ENCODE assay signal across 18 cellular contexts in genomic region chr1:160377585-160378206, GRCh38. TPM values are rescaled to one million over a fixed set of nuclear protein-coding genes. Genes with fewer than 3 reads are reported as not detected.
A peak's percentile ranks its signal among the peaks of the same experiment; 100 is the strongest.
DNase-seq lines count a peak whose midpoint lies in the region; ATAC-seq, FAIRE-seq and TF ChIP-seq lines count a peak whose summit lies in the region.
"Had no signal": no experiment of that assay in that cellular context is flagged by ENCODE, and none has a peak within 500 bp of the region (broad histone marks: within the 10 kb centered on the region; RNA-seq: fewer than 3 reads in every experiment).

No MANE protein-coding gene starts in this region.

- no peak overlapping the region for H3K27ac ChIP-seq in GM23248
- no peak overlapping the region for H3K27ac ChIP-seq in astrocyte (ENCODE audit: low read depth, low read length)
- H3K27ac ChIP-seq in OCI-LY7 (ENCODE audit: low read depth, low read length, poor library complexity, severe bottlenecking): no peak overlapping the region
- H3K27ac ChIP-seq: adrenal gland had no signal

- no TSS peak for BruUV-seq in OCI-LY7 (replicated peaks; lab: Mats Ljungman, UMichigan)

- H3K4me1 ChIP-seq in GM23248 (ENCODE audit: insufficient read depth): peaks cover 23% of the 10 kb centered on the region
- peaks cover 19% of the 10 kb centered on the region for H3K4me1 ChIP-seq in astrocyte (ENCODE audit: insufficient read depth, low read length)
- peaks cover 21% of the 10 kb centered on the region for H3K4me1 ChIP-seq in OCI-LY7 (ENCODE audit: insufficient read depth, low read length, poor library complexity, severe bottlenecking)

- FAIRE-seq in astrocyte (lab: Jason Lieb, UNC): peak; percentile 20
- FAIRE-seq: HepG2 had no signal

- H3K4me3 Mint-ChIP-seq in astrocyte (ENCODE audit: unreplicated experiment) (no peak overlapping the region), glutamatergic neuron (ENCODE audit: unreplicated experiment) (no peak overlapping the region)
- no peak overlapping the region for H3K4me3 Mint-ChIP-seq in activated T-helper 17 cell treated with anti-CD3 and anti-CD28 coated beads, Interleukin-2, amount 50 U/mL, for 72 hours
- H3K4me3 Mint-ChIP-seq: CD14-positive monocyte; stimulated activated naive CD8-positive, alpha-beta T cell treated with anti-CD3 and anti-CD28 coated beads, Interleukin-15, Interleukin-2, amounts not matched to agents 100 ng/mL and 50 ng/mL, for 24 hours had no signal

- in situ Hi-C loops in GM23248 (cut with MboI): no loop called here

- no peak overlapping the region for H2AFZ ChIP-seq in GM23248
- H2AFZ ChIP-seq in astrocyte (ENCODE audit: low read depth, low read length): no peak overlapping the region
- H2AFZ ChIP-seq in OCI-LY7 (ENCODE audit: low read length): no peak overlapping the region

- POLR2A ChIA-PET in OCI-LY7 (lab: Charles Lee): interaction anchor here (0.6 to 1.1 kb wide), 5 partner anchors 19 to 428 kb away, joined by 3 read pairs; partner anchors contain the start of gene DCAF8

- H3K27me3 ChIP-seq in GM23248 (replicated peaks; ENCODE audit: insufficient read depth) (no peaks in the 10 kb centered on the region), astrocyte (ENCODE audit: insufficient read depth, low read length) (no peaks in the 10 kb centered on the region)
- H3K27me3 ChIP-seq: adrenal gland had no signal

- H3K36me3 Mint-ChIP-seq in astrocyte (ENCODE audit: low read depth, unreplicated experiment) (no peaks in the 10 kb centered on the region), glutamatergic neuron (ENCODE audit: unreplicated experiment) (no peaks in the 10 kb centered on the region)
- H3K36me3 Mint-ChIP-seq in activated T-helper 17 cell treated with anti-CD3 and anti-CD28 coated beads, Interleukin-2, amount 50 U/mL, for 72 hours (ENCODE audit: low read depth): no peaks in the 10 kb centered on the region
- H3K36me3 Mint-ChIP-seq: CD14-positive monocyte had no signal

- intact Hi-C loops in OCI-LY7 (cut with micrococcal nuclease; ENCODE audit: unreplicated experiment): no loop called here

- CTCF ChIA-PET in OCI-LY7 (lab: Charles Lee; ENCODE audit: unreplicated experiment): interaction anchor here (0.9 to 2.0 kb wide), 4 partner anchors 25 to 277 kb away, joined by 3 to 8 read pairs (median 5); no protein-coding TSS in a partner anchor

- H3K27me3 Mint-ChIP-seq in astrocyte (ENCODE audit: low read depth, unreplicated experiment) (peaks cover 6% of the 10 kb centered on the region), glutamatergic neuron (ENCODE audit: unreplicated experiment) (peaks cover 28% of the 10 kb centered on the region)
- H3K27me3 Mint-ChIP-seq in activated T-helper 17 cell treated with anti-CD3 and anti-CD28 coated beads, Interleukin-2, amount 50 U/mL, for 72 hours: no peaks in the 10 kb centered on the region
- H3K27me3 Mint-ChIP-seq: stimulated activated naive CD8-positive, alpha-beta T cell treated with anti-CD3 and anti-CD28 coated beads, Interleukin-15, Interleukin-2, amounts not matched to agents 100 ng/mL and 50 ng/mL, for 24 hours had no signal

- TF ChIP-seq CTCF in astrocyte (IDR thresholded peaks at IDR 0.05; ENCODE audit: insufficient read depth, low read depth, low read length): no peak
- no peak for TF ChIP-seq CTCF in glutamatergic neuron (IDR thresholded peaks at IDR 0.05; ENCODE audit: partially characterized antibody, unreplicated experiment)
- TF ChIP-seq CTCF in OCI-LY7 (conservative IDR thresholded peaks at IDR 0.05; ENCODE audit: low read length): no peak

- H3K9me3 Mint-ChIP-seq in astrocyte (ENCODE audit: unreplicated experiment): no peaks in the 10 kb centered on the region
- H3K9me3 Mint-ChIP-seq in glutamatergic neuron (ENCODE audit: unreplicated experiment): peaks cover 36% of the 10 kb centered on the region
- no peaks in the 10 kb centered on the region for H3K9me3 Mint-ChIP-seq in activated T-helper 17 cell treated with anti-CD3 and anti-CD28 coated beads, Interleukin-2, amount 50 U/mL, for 72 hours
- H3K9me3 Mint-ChIP-seq: CD14-positive monocyte; stimulated activated naive CD8-positive, alpha-beta T cell treated with anti-CD3 and anti-CD28 coated beads, Interleukin-15, Interleukin-2, amounts not matched to agents 100 ng/mL and 50 ng/mL, for 24 hours had no signal

- H3K4me1 Mint-ChIP-seq in astrocyte (ENCODE audit: low read depth, unreplicated experiment): peaks cover 35% of the 10 kb centered on the region
- peaks cover 37% of the 10 kb centered on the region for H3K4me1 Mint-ChIP-seq in glutamatergic neuron (ENCODE audit: low read depth, unreplicated experiment)
- H3K4me1 Mint-ChIP-seq in activated T-helper 17 cell treated with anti-CD3 and anti-CD28 coated beads, Interleukin-2, amount 50 U/mL, for 72 hours: peaks cover 5% of the 10 kb centered on the region

- WGBS in GM23248 (ENCODE audit: low coverage in 1 of 2, low lambda C conversion rate in 2 of 2, missing lambda C conversion rate in 2 of 2), 2 experiments: 25 to 34% methylated on average over 7 of the region's 7 CpGs

- no peak overlapping the region for H3K9ac ChIP-seq in GM23248
- no peak overlapping the region for H3K9ac ChIP-seq in astrocyte (ENCODE audit: low read length)

- no peaks in the 10 kb centered on the region for H3K36me3 ChIP-seq in GM23248 (ENCODE audit: low read depth)
- no peaks in the 10 kb centered on the region for H3K36me3 ChIP-seq in astrocyte (ENCODE audit: insufficient read depth, low read length)
- no peaks in the 10 kb centered on the region for H3K36me3 ChIP-seq in OCI-LY7 (ENCODE audit: insufficient read depth, low read length)
- H3K36me3 ChIP-seq: adrenal gland had no signal

- DNase-seq in GM23248 (peak; percentile 90), astrocyte (ENCODE audit: low read depth) (peak; percentile 54), glutamatergic neuron (no peak), stromal cell of bone marrow (ENCODE audit: low read depth) (peak; percentile 53), OCI-LY7 (ENCODE audit: low spot score) (no peak), occipital lobe (lab: John Stamatoyannopoulos, UW) (no peak)
- DNase-seq: DND-41, MV-4-11, NCI-H2081, NCI-H774, posterior cingulate gyrus had no signal

- peaks cover 12% of the 10 kb centered on the region for H3F3A ChIP-seq in GM23248 (ENCODE audit: insufficient read depth)

- no peak for ATAC-seq in activated T-helper 17 cell treated with anti-CD3 and anti-CD28 coated beads, Interleukin-2, amount 50 U/mL, for 72 hours (replicated peaks)
- ATAC-seq: HCT116, HepG2 had no signal

- H3K4me3 ChIP-seq in GM23248 (0 out of 2 replicates have a peak overlapping the region, but pooled peaks have one; percentile 13), astrocyte (ENCODE audit: insufficient read depth, low read depth, low read length) (no peak overlapping the region), OCI-LY7 (ENCODE audit: low read depth, low read length, poor library complexity, severe bottlenecking) (no peak overlapping the region)
- H3K4me3 ChIP-seq: adrenal gland had no signal

- H3K4me2 ChIP-seq in GM23248 (ENCODE audit: unreplicated experiment) (peak overlapping the region; percentile 28), astrocyte (ENCODE audit: low read length) (peak overlapping the region; percentile 32), OCI-LY7 (ENCODE audit: low read length) (no peak overlapping the region)

- H3K9me3 ChIP-seq in GM23248 (ENCODE audit: low read depth) (no peaks in the 10 kb centered on the region), astrocyte (ENCODE audit: insufficient read depth, low read depth, low read length) (no peaks in the 10 kb centered on the region), OCI-LY7 (ENCODE audit: low read length) (no peaks in the 10 kb centered on the region)
- H3K9me3 ChIP-seq: adrenal gland had no signal

- H4K20me1 ChIP-seq in GM23248 (ENCODE audit: insufficient read depth) (no peaks in the 10 kb centered on the region), astrocyte (ENCODE audit: insufficient read depth, low read length) (no peaks in the 10 kb centered on the region), OCI-LY7 (ENCODE audit: insufficient read depth, low read length) (no peaks in the 10 kb centered on the region)

- no peaks in the 10 kb centered on the region for H3K9me2 ChIP-seq in GM23248 (ENCODE audit: insufficient read depth)
- no peaks in the 10 kb centered on the region for H3K9me2 ChIP-seq in OCI-LY7 (ENCODE audit: insufficient read depth, low read length)

- H3K79me2 ChIP-seq in GM23248 (ENCODE audit: insufficient read depth) (no peaks in the 10 kb centered on the region), astrocyte (ENCODE audit: insufficient read depth, low read length) (no peaks in the 10 kb centered on the region), OCI-LY7 (ENCODE audit: insufficient read depth, low read depth, low read length) (no peaks in the 10 kb centered on the region)

- H3K27ac Mint-ChIP-seq in astrocyte (ENCODE audit: unreplicated experiment): no peak overlapping the region
- peak overlapping the region; percentile 99 for H3K27ac Mint-ChIP-seq in glutamatergic neuron (ENCODE audit: unreplicated experiment)
- H3K27ac Mint-ChIP-seq in activated T-helper 17 cell treated with anti-CD3 and anti-CD28 coated beads, Interleukin-2, amount 50 U/mL, for 72 hours: no peak overlapping the region
- H3K27ac Mint-ChIP-seq: stimulated activated naive CD8-positive, alpha-beta T cell treated with anti-CD3 and anti-CD28 coated beads, Interleukin-15, Interleukin-2, amounts not matched to agents 100 ng/mL and 50 ng/mL, for 24 hours had no signal

RNA-seq across cellular contexts. Expression of gene NHLH1, which starts 10.8 kb away (rescaled TPM):
- not detected in 2 replicates for total RNA-seq in GM23248 (2014; rRNA removed; shearing (Covaris generic))
- 0.16 and 0.31 TPM in 2 replicates for polyA plus RNA-seq in GM23248 (2016; fragmentation: Nextera tagmentation; extraction: Ambion mirVana)
- 0.55 and 0.70 TPM in 2 replicates for total RNA-seq in astrocyte
- 1,198 TPM for total RNA-seq in glutamatergic neuron (ENCODE audit: unreplicated experiment)
- total RNA-seq in OCI-LY7 (2014; rRNA removed; shearing (Covaris generic)): 0.26 and 0.63 TPM in 2 replicates
- 0.65 and 0.68 TPM in 2 replicates for total RNA-seq in OCI-LY7 (2022)
- total RNA-seq in occipital lobe: 0.62 TPM
- total RNA-seq in activated T-helper 17 cell treated with anti-CD3 and anti-CD28 coated beads, Interleukin-2, amount 50 U/mL, for 72 hours: 1 to 10 TPM; 1.0 to 1.1 TPM
- total RNA-seq: epithelial cell of proximal tubule had no signal
- polyA plus RNA-seq: CD14-positive monocyte had no signal

RNA-seq across cellular contexts. Expression of gene VANGL2, which starts 22.7 kb away (rescaled TPM):
- not detected in 2 replicates for total RNA-seq in GM23248 (2014; rRNA removed; shearing (Covaris generic))
- polyA plus RNA-seq in GM23248 (2016; fragmentation: Nextera tagmentation; extraction: Ambion mirVana): not detected in 2 replicates
- total RNA-seq in astrocyte: 25.5 and 26.1 TPM in 2 replicates
- total RNA-seq in glutamatergic neuron (ENCODE audit: unreplicated experiment): 79.4 TPM
- 1.5 and 2.6 TPM in 2 replicates for total RNA-seq in OCI-LY7 (2014; rRNA removed; shearing (Covaris generic))
- total RNA-seq in OCI-LY7 (2022): 1.5 and 2.9 TPM in 2 replicates
- total RNA-seq in occipital lobe: 12.5 TPM
- total RNA-seq in activated T-helper 17 cell treated with anti-CD3 and anti-CD28 coated beads, Interleukin-2, amount 50 U/mL, for 72 hours: not detected
- total RNA-seq: HepG2 had no signal
- polyA plus RNA-seq: CD14-positive monocyte had no signal

RNA-seq across cellular contexts. Expression of gene NCSTN, which starts 34.5 kb away (rescaled TPM):
- 104 and 110 TPM in 2 replicates for total RNA-seq in GM23248 (2014; rRNA removed; shearing (Covaris generic))
- polyA plus RNA-seq in GM23248 (2016; fragmentation: Nextera tagmentation; extraction: Ambion mirVana): 138 and 147 TPM in 2 replicates
- 171 and 187 TPM in 2 replicates for total RNA-seq in astrocyte
- total RNA-seq in glutamatergic neuron (ENCODE audit: unreplicated experiment): 121 TPM
- 32.0 and 44.8 TPM in 2 replicates for total RNA-seq in OCI-LY7 (2014; rRNA removed; shearing (Covaris generic))
- 55.5 and 60.7 TPM in 2 replicates for total RNA-seq in OCI-LY7 (2022)
- 25.9 TPM for total RNA-seq in occipital lobe
- total RNA-seq in activated T-helper 17 cell treated with anti-CD3 and anti-CD28 coated beads, Interleukin-2, amount 50 U/mL, for 72 hours: 10 to 100 TPM; 58.7 to 67.4 TPM

RNA-seq across cellular contexts. Expression of gene COPA, which starts 34.6 kb away (rescaled TPM):
- 212 and 214 TPM in 2 replicates for total RNA-seq in GM23248 (2014; rRNA removed; shearing (Covaris generic))
- 194 and 200 TPM in 2 replicates for polyA plus RNA-seq in GM23248 (2016; fragmentation: Nextera tagmentation; extraction: Ambion mirVana)
- total RNA-seq in astrocyte: 281 and 305 TPM in 2 replicates
- total RNA-seq in glutamatergic neuron (ENCODE audit: unreplicated experiment): 263 TPM
- 74.2 and 93.0 TPM in 2 replicates for total RNA-seq in OCI-LY7 (2014; rRNA removed; shearing (Covaris generic))
- total RNA-seq in OCI-LY7 (2022): 138 and 147 TPM in 2 replicates
- 143 TPM for total RNA-seq in occipital lobe
- 100 to 1,000 TPM; 136 to 178 TPM for total RNA-seq in activated T-helper 17 cell treated with anti-CD3 and anti-CD28 coated beads, Interleukin-2, amount 50 U/mL, for 72 hours

Comparison
In these comparisons a context has a peak if more than half of its experiments do, and no peak if none do; other contexts are left out.
1. DNase-seq: peak in GM23248 (single experiment), astrocyte (single experiment) and stromal cell of bone marrow (single experiment); none in glutamatergic neuron (single experiment), OCI-LY7 (single experiment) and occipital lobe (single experiment).
2. RNA of gene NHLH1, which starts 10.8 kb away (total RNA-seq): 1,198 TPM in glutamatergic neuron (single experiment); 1.0 to 1.1 TPM in activated T-helper 17 cell treated with anti-CD3 and anti-CD28 coated beads, Interleukin-2, amount 50 U/mL, for 72 hours, 0.55 to 0.70 TPM in astrocyte, 0.26 to 0.68 TPM in OCI-LY7, 0.62 TPM in occipital lobe (single experiment) and not detected in GM23248; every median in the first group is over 100 times any median in the second.